Comparison of ENCODE assay signal across 13 cellular contexts in the genomic region with DNA sequence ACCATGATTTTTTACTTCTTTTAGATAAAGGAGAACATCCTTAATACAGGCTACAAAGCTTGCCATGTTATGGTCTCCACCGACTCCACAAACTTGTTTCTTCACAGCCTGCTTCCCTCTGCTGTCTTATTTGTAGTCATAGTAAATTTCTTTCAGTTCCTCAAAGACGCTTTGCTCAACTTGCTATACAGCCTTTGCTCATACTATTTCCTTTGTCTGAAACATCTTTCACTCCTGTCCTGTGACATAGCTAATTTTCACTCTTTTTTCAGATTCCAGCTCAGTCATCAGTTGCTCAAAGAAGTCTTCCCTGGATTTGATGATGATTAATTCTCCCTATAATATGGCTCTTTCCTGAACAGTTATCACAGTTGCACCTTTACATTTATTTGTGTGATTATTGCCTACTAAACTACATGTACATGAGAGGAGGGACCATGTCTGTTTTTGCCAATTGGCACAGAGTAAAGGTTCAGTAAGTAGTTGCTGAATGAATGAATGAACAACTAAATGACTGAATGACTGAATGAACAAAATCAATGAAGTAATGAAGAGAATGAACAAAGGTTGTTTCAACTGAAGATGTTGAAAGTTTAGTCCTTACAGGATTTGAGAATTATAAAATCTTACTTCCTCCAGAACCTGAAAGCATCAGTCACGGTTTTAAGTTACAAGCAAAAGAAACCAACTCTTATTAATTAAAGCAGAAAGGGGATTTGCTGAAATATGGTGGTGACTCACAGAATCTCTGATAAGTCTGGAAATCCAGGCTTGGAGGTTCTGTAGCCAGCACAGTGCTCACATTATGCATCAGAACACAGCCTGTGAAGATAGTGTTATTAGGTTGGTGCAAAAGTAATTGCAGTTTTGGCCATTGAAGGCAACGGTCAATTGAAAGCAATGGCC.
A peak's percentile ranks its signal among the peaks of the same experiment; 100 is the strongest.
DNase-seq lines count a peak whose midpoint lies in the region; ATAC-seq and TF ChIP-seq lines count a peak whose summit lies in the region.
"Had no signal": no experiment of that assay in that cellular context is flagged by ENCODE, and none has a peak within 500 bp of the region (broad histone marks: within the 10 kb centered on the region; RNA-seq: fewer than 3 reads in every experiment).

No MANE protein-coding gene starts in this region.

- no peak overlapping the region for H3K4me3 ChIP-seq in GM12864 (ENCODE audit: low read depth, low read length)
- H3K4me3 ChIP-seq: testis had no signal

- DNase-seq in GM12864 (ENCODE audit: low read depth): peak; percentile 43
- peak; percentile 75 for DNase-seq in SIG-M5 treated with dmso at 0.1 percent for 504 hours (lab: John Stamatoyannopoulos, UW; ENCODE audit: unreplicated experiment)
- no peak for DNase-seq in natural killer cell
- DNase-seq in GM19240 (ENCODE audit: insufficient read length, low spot score): no peak
- no peak for DNase-seq in stimulated activated CD4-positive, alpha-beta T cell treated with anti-CD3 and anti-CD28 coated beads, Interleukin-15, amount 100 ng/mL, for 24 hours
- DNase-seq in activated CD4-positive, alpha-beta memory T cell treated with anti-CD3 and anti-CD28 coated beads for 36 hours: no peak
- DNase-seq: activated gamma-delta T cell treated with Interleukin-2 at 50 U/mL for 16 hours, left cardiac atrium, T-helper 1 cell, testis had no signal

- H3K27me3 Mint-ChIP-seq in natural killer cell (ENCODE audit: low read depth in 2 of 2): no peaks in the 10 kb centered on the region
- H3K27me3 Mint-ChIP-seq in activated CD4-positive, alpha-beta memory T cell treated with anti-CD3 and anti-CD28 coated beads for 36 hours: no peaks in the 10 kb centered on the region
- H3K27me3 Mint-ChIP-seq: B cell had no signal

- ATAC-seq in GM21360 (IDR thresholded peaks at IDR 0.05; ENCODE audit: unreplicated experiment) (peak; percentile 94), HG03095 (IDR thresholded peaks at IDR 0.05; ENCODE audit: unreplicated experiment) (peak; percentile 93), natural killer cell (no peak)
- ATAC-seq: left cardiac atrium had no signal

- no peaks in the 10 kb centered on the region for H3K36me3 Mint-ChIP-seq in natural killer cell
- H3K36me3 Mint-ChIP-seq in activated CD4-positive, alpha-beta memory T cell treated with anti-CD3 and anti-CD28 coated beads for 36 hours: no peaks in the 10 kb centered on the region

- CTCF ChIA-PET in activated CD4-positive, alpha-beta memory T cell treated with anti-CD3 and anti-CD28 coated beads for 36 hours (lab: Charles Lee): no interaction called here

- H3K9me3 Mint-ChIP-seq in natural killer cell: peaks cover 5 to 8% of the 10 kb centered on the region in 2 donors
- H3K9me3 Mint-ChIP-seq in activated CD4-positive, alpha-beta memory T cell treated with anti-CD3 and anti-CD28 coated beads for 36 hours: no peaks in the 10 kb centered on the region

- H3K4me1 Mint-ChIP-seq in natural killer cell: no peaks in the 10 kb centered on the region
- H3K4me1 Mint-ChIP-seq in activated CD4-positive, alpha-beta memory T cell treated with anti-CD3 and anti-CD28 coated beads for 36 hours (ENCODE audit: low read depth): no peaks in the 10 kb centered on the region

- intact Hi-C loops in natural killer cell (cut with micrococcal nuclease): no loop called here
- intact Hi-C loops in activated CD4-positive, alpha-beta memory T cell treated with anti-CD3 and anti-CD28 coated beads for 36 hours (cut with micrococcal nuclease): no loop called here

- POLR2A ChIA-PET in activated CD4-positive, alpha-beta memory T cell treated with anti-CD3 and anti-CD28 coated beads for 36 hours (lab: Charles Lee): no interaction called here

- TF ChIP-seq CTCF in GM12864 (IDR thresholded peaks at IDR 0.05; ENCODE audit: low read depth, low read length, missing control alignments) (no peak), natural killer cell (IDR thresholded peaks at IDR 0.05) (no peak)

- no peak overlapping the region for H3K27ac Mint-ChIP-seq in natural killer cell
- no peak overlapping the region for H3K27ac Mint-ChIP-seq in activated CD4-positive, alpha-beta memory T cell treated with anti-CD3 and anti-CD28 coated beads for 36 hours
- H3K27ac Mint-ChIP-seq: B cell had no signal

- no peak overlapping the region for H3K4me3 Mint-ChIP-seq in natural killer cell
- no peak overlapping the region for H3K4me3 Mint-ChIP-seq in activated CD4-positive, alpha-beta memory T cell treated with anti-CD3 and anti-CD28 coated beads for 36 hours
- H3K4me3 Mint-ChIP-seq: B cell had no signal

Comparison
In these comparisons a context has a peak if more than half of its experiments do, and no peak if none do; other contexts are left out.
1. DNase-seq: peak in GM12864 (single experiment) and SIG-M5 treated with dmso at 0.1 percent for 504 hours (single experiment); none in natural killer cell (single experiment), GM19240 (single experiment), stimulated activated CD4-positive, alpha-beta T cell treated with anti-CD3 and anti-CD28 coated beads, Interleukin-15, amount 100 ng/mL, for 24 hours (single experiment) and activated CD4-positive, alpha-beta memory T cell treated with anti-CD3 and anti-CD28 coated beads for 36 hours (single experiment).
2. ATAC-seq: peak in GM21360 (single experiment) and HG03095 (single experiment); none in natural killer cell (0 of 3).